ENCODE assay signal across 22 cellular contexts in the genomic region with DNA sequence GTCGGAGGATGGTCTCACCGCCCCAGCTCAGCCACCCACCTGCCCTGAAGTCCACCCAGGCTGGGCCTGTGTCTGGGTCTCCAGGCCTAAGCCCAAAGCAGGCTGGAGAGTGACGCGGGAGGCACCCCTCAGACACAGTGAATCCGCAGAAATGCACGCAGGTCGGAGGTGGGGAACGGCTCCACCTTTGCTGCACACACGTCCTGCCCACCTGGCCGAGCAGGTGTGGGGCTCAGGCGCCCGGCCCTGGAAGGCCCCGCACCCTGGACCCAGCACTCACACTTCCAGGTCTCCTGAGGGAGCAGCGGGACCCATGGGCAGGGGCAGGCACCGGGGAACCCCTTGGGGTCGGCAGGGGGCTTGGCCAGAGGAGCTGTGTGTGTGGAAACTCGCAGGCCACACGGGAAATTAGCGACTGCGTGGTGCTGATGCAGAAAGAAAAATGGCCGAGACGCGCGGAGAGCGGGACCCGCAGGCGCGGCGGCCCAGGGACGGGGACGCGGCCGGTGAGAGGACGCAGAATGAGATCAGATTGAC. TPM values are rescaled to one million over a fixed set of nuclear protein-coding genes. Genes with fewer than 3 reads are reported as not detected.
DNase-seq lines count a peak whose midpoint lies in the region; ATAC-seq and TF ChIP-seq lines count a peak whose summit lies in the region.
"Had no signal": no experiment of that assay in that cellular context is flagged by ENCODE, and none has a peak within 500 bp of the region (broad histone marks: within the 10 kb centered on the region; RNA-seq: fewer than 3 reads in every experiment).

No MANE protein-coding gene starts in this region.

- ATAC-seq in naive B cell (ENCODE audit: low read depth in 2 of 2): no peak
- ATAC-seq in CD4-positive, alpha-beta T cell (ENCODE audit: poor library complexity): no peak

- peak overlapping the region in 4 of 6 donors; percentile 44 to 96 (median 92) for H3K27ac Mint-ChIP-seq in naive B cell
- no peak overlapping the region for H3K27ac Mint-ChIP-seq in CD4-positive, alpha-beta T cell
- H3K27ac Mint-ChIP-seq: activated CD4-positive, alpha-beta T cell treated with anti-CD3 and anti-CD28 coated beads, Interleukin-2, amount 10 ng/mL, durations not matched to agents 7 days and 5 days had no signal

- intact Hi-C loops in CD4-positive, alpha-beta T cell (cut with DNase I, micrococcal nuclease): no loop called here

- no peaks in the 10 kb centered on the region for H3K9me3 Mint-ChIP-seq in naive B cell
- no peaks in the 10 kb centered on the region for H3K9me3 Mint-ChIP-seq in CD4-positive, alpha-beta T cell
- H3K9me3 Mint-ChIP-seq: activated CD4-positive, alpha-beta T cell treated with anti-CD3 and anti-CD28 coated beads, Interleukin-2, amount 10 ng/mL, durations not matched to agents 7 days and 5 days; CD8-positive, alpha-beta memory T cell; naive thymus-derived CD4-positive, alpha-beta T cell had no signal

- H3K27me3 Mint-ChIP-seq in naive B cell: no peaks in the 10 kb centered on the region
- no peaks in the 10 kb centered on the region for H3K27me3 Mint-ChIP-seq in CD4-positive, alpha-beta T cell
- H3K27me3 Mint-ChIP-seq: activated CD4-positive, alpha-beta T cell treated with anti-CD3 and anti-CD28 coated beads, Interleukin-2, amount 10 ng/mL, durations not matched to agents 7 days and 5 days; CD8-positive, alpha-beta memory T cell; naive thymus-derived CD4-positive, alpha-beta T cell had no signal

- DNase-seq in H7: peak; percentile 77
- DNase-seq in naive B cell: no peak
- DNase-seq in CD4-positive, alpha-beta T cell: no peak
- no peak for DNase-seq in NCI-H526 treated with DMSO at 0.1 percent for 48 hours (lab: John Stamatoyannopoulos, UW)
- DNase-seq in ACHN: no peak
- DNase-seq in Peyer's patch: no peak
- DNase-seq: activated CD4-positive, alpha-beta T cell treated with anti-CD3 and anti-CD28 coated beads, Interleukin-2, amount 10 ng/mL, durations not matched to agents 7 days and 5 days; activated CD8-positive, alpha-beta memory T cell treated with anti-CD3 and anti-CD28 coated beads, Interleukin-2, amount 50 U/mL, for 4 hours; brain microvascular endothelial cell; kidney glomerular epithelial cell; MG63; naive thymus-derived CD4-positive, alpha-beta T cell; NCI-H1417 treated with DMSO at 0.1 percent for 48 hours; NCI-H2107; stimulated activated CD8-positive, alpha-beta memory T cell treated with anti-CD3 and anti-CD28 coated beads, Interleukin-4, amount 100 ng/mL, for 48 hours had no signal

- H3K4me3 Mint-ChIP-seq in naive B cell: peak overlapping the region in 5 of 8 donors; percentile 41 to 80 (median 72)
- no peak overlapping the region for H3K4me3 Mint-ChIP-seq in CD4-positive, alpha-beta T cell
- H3K4me3 Mint-ChIP-seq: activated CD4-positive, alpha-beta T cell treated with anti-CD3 and anti-CD28 coated beads, Interleukin-2, amount 10 ng/mL, durations not matched to agents 7 days and 5 days; CD8-positive, alpha-beta memory T cell; naive thymus-derived CD4-positive, alpha-beta T cell had no signal

- peaks cover 12 to 35% (median 21%) of the 10 kb centered on the region in 3 donors for H3K4me1 Mint-ChIP-seq in naive B cell
- H3K4me1 Mint-ChIP-seq in CD4-positive, alpha-beta T cell (ENCODE audit: low read depth): no peaks in the 10 kb centered on the region

- peaks cover 33 to 80% (median 49%) of the 10 kb centered on the region in 11 experiments for H3K36me3 ChIP-seq in BLaER1 treated with 17β-estradiol and CSF1 and Interleukin-3, amounts not matched to agents 10 nM and 100 nM
- peaks cover 1% of the 10 kb centered on the region; the same call in 1 of the 2 replicates for H3K36me3 ChIP-seq in H7 (replicated peaks; ENCODE audit: control insufficient read depth, insufficient read depth, low read length)
- H3K36me3 ChIP-seq in Peyer's patch: peaks cover 0 to 56% (median 0%) of the 10 kb centered on the region in 3 donors
- H3K36me3 ChIP-seq: colonic mucosa had no signal

- H3K9me3 ChIP-seq in BLaER1 treated with 17β-estradiol and CSF1 and Interleukin-3, amounts not matched to agents 10 nM and 100 nM (replicated peaks in 1 of 11): no peaks in the 10 kb centered on the region
- H3K9me3 ChIP-seq in CD4-positive, alpha-beta T cell (ENCODE audit: control insufficient read depth, low read length): no peaks in the 10 kb centered on the region
- no peaks in the 10 kb centered on the region for H3K9me3 ChIP-seq in Peyer's patch
- H3K9me3 ChIP-seq: colonic mucosa, MG63, right lobe of liver, vagina had no signal

- peak overlapping the region in 7 of 11 experiments; percentile 9 to 51 (median 38); a peak in 2 of 22 replicates for H3K9ac ChIP-seq in BLaER1 treated with 17β-estradiol and CSF1 and Interleukin-3, amounts not matched to agents 10 nM and 100 nM
- H3K9ac ChIP-seq: parathyroid adenoma had no signal

- no peak for TF ChIP-seq POLR2A in Peyer's patch (IDR thresholded peaks at IDR 0.05)

- H3K27me3 ChIP-seq in BLaER1 treated with 17β-estradiol and CSF1 and Interleukin-3, amounts not matched to agents 10 nM and 100 nM: no peaks in the 10 kb centered on the region
- no peaks in the 10 kb centered on the region for H3K27me3 ChIP-seq in H7 (ENCODE audit: control insufficient read depth, insufficient read depth, low read length)
- no peaks in the 10 kb centered on the region for H3K27me3 ChIP-seq in CD4-positive, alpha-beta T cell (ENCODE audit: control insufficient read depth, insufficient read depth, low read length)
- H3K27me3 ChIP-seq in Peyer's patch: no peaks in the 10 kb centered on the region
- H3K27me3 ChIP-seq: brain microvascular endothelial cell, colonic mucosa, MG63, right lobe of liver, vagina had no signal

- H3K4me2 ChIP-seq in BLaER1 treated with 17β-estradiol and CSF1 and Interleukin-3, amounts not matched to agents 10 nM and 100 nM: peak overlapping the region; percentile 57 to 99 (median 86)

- peaks cover 45 to 77% (median 56%) of the 10 kb centered on the region in 11 experiments for H4K20me1 ChIP-seq in BLaER1 treated with 17β-estradiol and CSF1 and Interleukin-3, amounts not matched to agents 10 nM and 100 nM

- POLR2A ChIA-PET in CD4-positive, alpha-beta T cell (lab: Charles Lee): no interaction called here

- in situ Hi-C loops in ACHN (cut with HindIII; ENCODE audit: low pct_ligation_motif_present, low pct_unique_long_range_greater_than_20kb, low sequenced_read_pairs): no loop called here

- H3K4me1 ChIP-seq in BLaER1 treated with 17β-estradiol and CSF1 and Interleukin-3, amounts not matched to agents 10 nM and 100 nM: peaks cover 67 to 93% (median 86%) of the 10 kb centered on the region in 10 experiments
- H3K4me1 ChIP-seq in Peyer's patch: peaks cover 0 to 36% (median 9%) of the 10 kb centered on the region in 4 donors
- H3K4me1 ChIP-seq: colonic mucosa, vagina had no signal

- H3K36me3 Mint-ChIP-seq in naive B cell: peaks cover 0 to 5% of the 10 kb centered on the region in 2 donors
- peaks cover 18% of the 10 kb centered on the region for H3K36me3 Mint-ChIP-seq in CD4-positive, alpha-beta T cell (ENCODE audit: low read depth)

- TF ChIP-seq CTCF in CD4-positive, alpha-beta T cell (IDR thresholded peaks at IDR 0.05): no peak
- no peak for TF ChIP-seq CTCF in Peyer's patch (IDR thresholded peaks at IDR 0.05)

- H3K4me3 ChIP-seq in BLaER1 treated with 17β-estradiol and CSF1 and Interleukin-3, amounts not matched to agents 10 nM and 100 nM: no peak overlapping the region
- no peak overlapping the region for H3K4me3 ChIP-seq in H7 (ENCODE audit: insufficient read depth, low read depth, low read length)
- no peak overlapping the region for H3K4me3 ChIP-seq in Peyer's patch
- H3K4me3 ChIP-seq: colonic mucosa, MG63, right lobe of liver, vagina had no signal

- CTCF ChIA-PET in CD4-positive, alpha-beta T cell (lab: Charles Lee): no interaction called here

- peak overlapping the region in 6 of 11 experiments; percentile 1 to 56 (median 42); a peak in 6 of 22 replicates for H3K27ac ChIP-seq in BLaER1 treated with 17β-estradiol and CSF1 and Interleukin-3, amounts not matched to agents 10 nM and 100 nM
- H3K27ac ChIP-seq in cingulate gyrus (ENCODE audit: low read depth, low read length): peak overlapping the region; percentile 60
- no peak overlapping the region for H3K27ac ChIP-seq in CD4-positive, alpha-beta T cell (ENCODE audit: low read depth, low read length)
- peak overlapping the region in 1 of 4 donors; percentile 78 for H3K27ac ChIP-seq in Peyer's patch
- H3K27ac ChIP-seq: brain microvascular endothelial cell, colonic mucosa, parathyroid adenoma, right lobe of liver, vagina had no signal

RNA-seq across cellular contexts. Expression of a gene that starts 10.7 kb away (rescaled TPM):
- total RNA-seq in H7 (2014; rRNA removed; shearing (Covaris generic)): 62.8 and 76.1 TPM in 2 replicates
- 100 to 1,000 TPM; 274 to 340 (median 303) TPM for polyA plus RNA-seq in naive B cell (ENCODE audit: low read depth in 6 of 6)
- total RNA-seq in CD4-positive, alpha-beta T cell: 10 to 100 TPM; 60.2 to 62.4 TPM
- total RNA-seq in Peyer's patch: 100 to 1,000 TPM in 1 of 4 donors, 10 to 100 TPM in 3; 79.2 to 103 (median 88.0) TPM

RNA-seq across cellular contexts. Expression of a gene that starts 18.6 kb away (rescaled TPM):
- 42.2 and 49.9 TPM in 2 replicates for total RNA-seq in H7 (2014; rRNA removed; shearing (Covaris generic))
- polyA plus RNA-seq in naive B cell (ENCODE audit: low read depth in 6 of 6): 100 to 1,000 TPM in 3 of 6 donors, 10 to 100 TPM in 3; 72.3 to 137 (median 95.0) TPM
- 10 to 100 TPM; 57.1 to 62.0 TPM for total RNA-seq in CD4-positive, alpha-beta T cell
- total RNA-seq in Peyer's patch: 10 to 100 TPM; 31.9 to 81.7 (median 52.0) TPM

RNA-seq across cellular contexts. Expression of a gene that starts 21.5 kb away (rescaled TPM):
- total RNA-seq in H7 (2014; rRNA removed; shearing (Covaris generic)): 26.2 and 28.6 TPM in 2 replicates
- polyA plus RNA-seq in naive B cell (ENCODE audit: low read depth in 6 of 6): 10 to 100 TPM; 22.8 to 31.6 (median 26.1) TPM
- total RNA-seq in CD4-positive, alpha-beta T cell: 10 to 100 TPM; 12.9 to 13.7 TPM
- total RNA-seq in Peyer's patch: 10 to 100 TPM; 12.4 to 30.1 (median 24.0) TPM

RNA-seq across cellular contexts. Expression of a gene that starts 21.8 kb away (rescaled TPM):
- total RNA-seq in H7 (2014; rRNA removed; shearing (Covaris generic)): 16.6 and 24.6 TPM in 2 replicates
- 10 to 100 TPM; 10.8 to 30.5 (median 18.2) TPM for polyA plus RNA-seq in naive B cell (ENCODE audit: low read depth in 6 of 6)
- 10 to 100 TPM; 27.8 to 31.2 TPM for total RNA-seq in CD4-positive, alpha-beta T cell
- total RNA-seq in Peyer's patch: 100 to 1,000 TPM in 1 of 4 donors, 10 to 100 TPM in 3; 42.7 to 128 (median 80.5) TPM
